Comparison of ENCODE assay signal across 21 cellular contexts in the genomic region with DNA sequence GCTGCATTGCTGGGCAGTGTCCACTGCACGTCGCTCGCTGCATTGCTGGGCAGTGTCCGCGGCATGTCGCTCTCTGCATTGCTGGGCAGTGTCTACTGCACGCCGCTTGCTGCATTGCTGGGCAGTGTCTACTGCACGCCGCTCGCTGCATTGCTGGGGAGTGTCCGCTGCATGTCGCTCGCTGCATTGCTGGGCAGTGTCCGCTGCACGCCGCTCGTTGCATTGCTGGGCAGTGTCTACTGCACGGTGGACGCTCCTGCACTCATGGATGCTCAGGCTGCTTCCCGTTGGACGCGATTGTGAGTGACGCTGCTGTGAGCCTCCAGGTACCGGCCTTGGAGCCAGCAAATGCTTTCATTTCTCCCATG.
"Had no signal": no experiment of that assay in that cellular context is flagged by ENCODE, and none has a peak within 500 bp of the region (broad histone marks: within the 10 kb centered on the region; RNA-seq: fewer than 3 reads in every experiment).

No MANE protein-coding gene starts in this region.

- H3K36me3 ChIP-seq: left ventricle myocardium inferior, prostate gland, tibial nerve, upper lobe of right lung had no signal

- H3K9me3 ChIP-seq: prostate gland, testis, upper lobe of right lung had no signal

- H3K4me3 ChIP-seq: dorsolateral prefrontal cortex, left ventricle myocardium inferior, prostate gland, testis, tibial nerve, upper lobe of right lung had no signal

- H3K27ac Mint-ChIP-seq: stimulated activated naive B cell treated with anti-CD40 and anti-IgM and Interleukin-4, amounts not matched to agents 10 μg/mL and 1 μg/mL and 100 μg/mL, for 72 hours; stimulated activated naive CD8-positive, alpha-beta T cell treated with anti-CD3 and anti-CD28 coated beads, Interleukin-15, amount 100 ng/mL, for 72 hours had no signal

- FAIRE-seq: frontal cortex, keratinocyte had no signal

- H3K9me3 Mint-ChIP-seq: stimulated activated naive B cell treated with anti-CD40 and anti-IgM and Interleukin-4, amounts not matched to agents 10 μg/mL and 1 μg/mL and 100 μg/mL, for 72 hours; stimulated activated naive CD8-positive, alpha-beta T cell treated with anti-CD3 and anti-CD28 coated beads, Interleukin-15, amount 100 ng/mL, for 72 hours had no signal

- H3K4me1 ChIP-seq: left ventricle myocardium inferior, parathyroid adenoma, prostate gland, testis, tibial nerve, upper lobe of right lung had no signal

- H3K4me3 Mint-ChIP-seq: naive thymus-derived CD8-positive, alpha-beta T cell; stimulated activated naive B cell treated with anti-CD40 and anti-IgM and Interleukin-4, amounts not matched to agents 10 μg/mL and 1 μg/mL and 100 μg/mL, for 72 hours; stimulated activated naive CD8-positive, alpha-beta T cell treated with anti-CD3 and anti-CD28 coated beads, Interleukin-15, amount 100 ng/mL, for 72 hours had no signal

- H3K36me3 Mint-ChIP-seq: naive thymus-derived CD8-positive, alpha-beta T cell; stimulated activated naive B cell treated with anti-CD40 and anti-IgM and Interleukin-4, amounts not matched to agents 10 μg/mL and 1 μg/mL and 100 μg/mL, for 72 hours had no signal

- H3K27ac ChIP-seq: dorsolateral prefrontal cortex, left ventricle myocardium inferior, parathyroid adenoma, prostate gland, testis, tibial nerve, upper lobe of right lung had no signal

- ATAC-seq: left cardiac atrium; naive thymus-derived CD8-positive, alpha-beta T cell; sciatic nerve; stimulated activated naive B cell treated with anti-CD40 and anti-IgM and Interleukin-4, amounts not matched to agents 10 μg/mL and 1 μg/mL and 100 μg/mL, for 72 hours; stimulated activated naive CD8-positive, alpha-beta T cell treated with anti-CD3 and anti-CD28 coated beads, Interleukin-15, amount 100 ng/mL, for 72 hours; upper lobe of right lung had no signal

- H3K4me1 Mint-ChIP-seq: stimulated activated naive CD8-positive, alpha-beta T cell treated with anti-CD3 and anti-CD28 coated beads, Interleukin-15, amount 100 ng/mL, for 72 hours had no signal

- DNase-seq: central memory CD4-positive, alpha-beta T cell; cortex of kidney; effector CD8-positive, alpha-beta T cell; left ventricle myocardium inferior; mesendoderm; nucleus accumbens; stimulated activated CD4-positive, alpha-beta T cell treated with anti-CD3 and anti-CD28 coated beads, Interleukin-2, amount 100 ng/mL, for 24 hours; stimulated activated CD4-positive, alpha-beta T cell treated with anti-CD3 and anti-CD28 coated beads, Interleukin-4, amount 100 ng/mL, for 4 hours; stimulated activated naive B cell treated with anti-CD40 and anti-IgM and Interleukin-4, amounts not matched to agents 10 μg/mL and 1 μg/mL and 100 μg/mL, for 72 hours; stimulated activated naive CD8-positive, alpha-beta T cell treated with anti-CD3 and anti-CD28 coated beads, Interleukin-15, amount 100 ng/mL, for 72 hours; testis; upper lobe of right lung had no signal

- H3K27me3 ChIP-seq: testis had no signal
